Comparison of ENCODE assay signal across 8 cellular contexts in the genomic region with DNA sequence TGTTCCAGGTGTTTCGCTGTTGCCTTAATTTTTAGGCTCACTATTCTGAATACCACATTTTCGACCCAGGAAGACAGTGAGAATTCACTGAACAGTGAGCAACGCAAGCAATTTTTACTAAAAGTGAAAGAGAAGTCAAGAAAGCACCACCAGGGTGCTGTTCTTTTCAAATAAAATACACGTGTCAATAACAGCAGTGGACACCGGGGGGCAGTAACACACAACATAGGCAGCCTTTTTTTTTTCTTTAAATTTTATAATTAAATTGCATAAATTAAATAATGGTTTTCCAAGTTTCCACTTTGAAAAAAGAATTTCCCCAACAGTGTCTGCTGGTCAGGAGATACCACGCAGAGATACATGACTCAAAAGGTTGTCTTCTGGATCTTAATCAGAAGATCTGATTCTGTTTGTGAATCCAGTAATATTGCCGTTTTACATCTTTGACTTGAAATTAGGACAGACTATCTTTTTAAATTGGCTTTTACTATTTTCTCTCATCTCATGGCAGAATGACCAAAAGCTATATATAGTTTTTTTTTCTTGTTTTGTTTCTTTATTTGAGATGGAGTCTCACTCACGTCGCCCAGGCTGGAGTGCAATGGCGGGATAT. TPM values are rescaled to one million over a fixed set of nuclear protein-coding genes. Genes with fewer than 3 reads are reported as not detected.
DNase-seq lines count a peak whose midpoint lies in the region; ATAC-seq and TF ChIP-seq lines count a peak whose summit lies in the region.

No MANE protein-coding gene starts in this region.

- TF ChIP-seq CTCF in breast epithelium (IDR thresholded peaks at IDR 0.05) (peak; percentile 26 to 45 (median 29)), liver (IDR thresholded peaks at IDR 0.05; ENCODE audit: low read depth, low read length, missing input control) (peak; percentile 71)

- H3K9me3 ChIP-seq in breast epithelium (no peaks in the 10 kb centered on the region), liver (ENCODE audit: control insufficient read depth in 4 of 4, low read length in 3 of 4) (no peaks in the 10 kb centered on the region)

- no peak for TF ChIP-seq POLR2A in breast epithelium (IDR thresholded peaks at IDR 0.05)

- H3K27ac ChIP-seq in breast epithelium: no peak overlapping the region
- no peak overlapping the region for H3K27ac ChIP-seq in liver (ENCODE audit: low read depth in 1 of 2, low read length in 2 of 2)

- DNase-seq in COLO829 (ENCODE audit: low spot score): peak; percentile 20
- DNase-seq in NCI-H2227 (lab: John Stamatoyannopoulos, UW; ENCODE audit: unreplicated experiment): peak; percentile 75
- DNase-seq in breast epithelium (ENCODE audit: low spot score in 2 of 2): no peak
- DNase-seq in NOMO-1 treated with DMSO at 0.1 percent for 48 hours (lab: John Stamatoyannopoulos, UW; ENCODE audit: unreplicated experiment): no peak

- 43% methylated on average over 10 of the region's 10 CpGs for WGBS in liver

- H3K4me3 ChIP-seq in breast epithelium: no peak overlapping the region
- no peak overlapping the region for H3K4me3 ChIP-seq in liver (ENCODE audit: low read depth in 1 of 3, low read length in 3 of 3)

- peak overlapping the region in 1 of 2 donors; percentile 47 for H3K9ac ChIP-seq in liver (ENCODE audit: low read depth in 1 of 2, low read length in 2 of 2)

- intact Hi-C loops in breast epithelium (cut with DNase I; ENCODE audit: low total_unique reads): no loop called here

- TF ChIP-seq RAD21 in liver (IDR thresholded peaks at IDR 0.05): peak; percentile 79 to 81

- ATAC-seq in GM18517 (IDR thresholded peaks at IDR 0.05; ENCODE audit: unreplicated experiment) (peak; percentile 85), HG02981 (IDR thresholded peaks at IDR 0.05; ENCODE audit: unreplicated experiment) (peak; percentile 91), HG03571 (IDR thresholded peaks at IDR 0.05; ENCODE audit: unreplicated experiment) (no peak)

- H3K4me1 ChIP-seq in breast epithelium (no peaks in the 10 kb centered on the region), liver (ENCODE audit: control insufficient read depth in 4 of 4, insufficient read depth in 4 of 4, low read length in 3 of 4) (peaks cover 0 to 3% (median 1%) of the 10 kb centered on the region in 4 donors)

- H3K36me3 ChIP-seq in breast epithelium: no peaks in the 10 kb centered on the region
- no peaks in the 10 kb centered on the region for H3K36me3 ChIP-seq in liver (ENCODE audit: control insufficient read depth in 4 of 4, insufficient read depth in 3 of 4, low read depth in 1 of 4, low read length in 3 of 4)

- no peaks in the 10 kb centered on the region for H3K27me3 ChIP-seq in breast epithelium
- no peaks in the 10 kb centered on the region for H3K27me3 ChIP-seq in liver (ENCODE audit: control insufficient read depth in 4 of 4, insufficient read depth in 4 of 4, low read length in 3 of 4)

TF ChIP-seq in liver, 16 proteins besides CTCF, POLR2A, EP300 and RAD21:
- TF ChIP-seq GABPA (IDR thresholded peaks at IDR 0.05 in 1 of 2, conservative IDR thresholded peaks at IDR 0.05 in 1 of 2) (no peak), TAF1 (conservative IDR thresholded peaks at IDR 0.05) (no peak), SP1 (IDR thresholded peaks at IDR 0.05) (no peak), YY1 (IDR thresholded peaks at IDR 0.05) (peak; percentile 84)
- TF ChIP-seq, protein P1, sequence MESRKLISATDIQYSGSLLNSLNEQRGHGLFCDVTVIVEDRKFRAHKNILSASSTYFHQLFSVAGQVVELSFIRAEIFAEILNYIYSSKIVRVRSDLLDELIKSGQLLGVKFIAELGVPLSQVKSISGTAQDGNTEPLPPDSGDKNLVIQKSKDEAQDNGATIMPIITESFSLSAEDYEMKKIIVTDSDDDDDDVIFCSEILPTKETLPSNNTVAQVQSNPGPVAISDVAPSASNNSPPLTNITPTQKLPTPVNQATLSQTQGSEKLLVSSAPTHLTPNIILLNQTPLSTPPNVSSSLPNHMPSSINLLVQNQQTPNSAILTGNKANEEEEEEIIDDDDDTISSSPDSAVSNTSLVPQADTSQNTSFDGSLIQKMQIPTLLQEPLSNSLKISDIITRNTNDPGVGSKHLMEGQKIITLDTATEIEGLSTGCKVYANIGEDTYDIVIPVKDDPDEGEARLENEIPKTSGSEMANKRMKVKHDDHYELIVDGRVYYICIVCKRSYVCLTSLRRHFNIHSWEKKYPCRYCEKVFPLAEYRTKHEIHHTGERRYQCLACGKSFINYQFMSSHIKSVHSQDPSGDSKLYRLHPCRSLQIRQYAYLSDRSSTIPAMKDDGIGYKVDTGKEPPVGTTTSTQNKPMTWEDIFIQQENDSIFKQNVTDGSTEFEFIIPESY (IDR thresholded peaks at IDR 0.05): no peak
- TF ChIP-seq, protein P2, sequence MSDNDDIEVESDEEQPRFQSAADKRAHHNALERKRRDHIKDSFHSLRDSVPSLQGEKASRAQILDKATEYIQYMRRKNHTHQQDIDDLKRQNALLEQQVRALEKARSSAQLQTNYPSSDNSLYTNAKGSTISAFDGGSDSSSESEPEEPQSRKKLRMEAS (IDR thresholded peaks at IDR 0.05): no peak
TF ChIP-seq in liver: peak in this region for 1.

RNA-seq across cellular contexts. Expression of a gene that starts 47.1 kb away (rescaled TPM):
- total RNA-seq in breast epithelium (under 1 TPM in 2 of 3 donors, not detected in 1; under 0.01 to 0.16 TPM), liver (under 1 TPM in 1 of 2 donors, not detected in 1; 0.08 TPM)
- polyA plus RNA-seq in liver: under 1 TPM in 1 of 2 donors, not detected in 1; 0.06 TPM

Comparison
In these comparisons a context has a peak if more than half of its experiments do, and no peak if none do; other contexts are left out.
1. DNase-seq: peak in COLO829 (single experiment) and NCI-H2227 (single experiment); none in breast epithelium (0 of 2) and NOMO-1 treated with DMSO at 0.1 percent for 48 hours (single experiment).